1 cellular context compared by ENCODE assay signal in the genomic region with DNA sequence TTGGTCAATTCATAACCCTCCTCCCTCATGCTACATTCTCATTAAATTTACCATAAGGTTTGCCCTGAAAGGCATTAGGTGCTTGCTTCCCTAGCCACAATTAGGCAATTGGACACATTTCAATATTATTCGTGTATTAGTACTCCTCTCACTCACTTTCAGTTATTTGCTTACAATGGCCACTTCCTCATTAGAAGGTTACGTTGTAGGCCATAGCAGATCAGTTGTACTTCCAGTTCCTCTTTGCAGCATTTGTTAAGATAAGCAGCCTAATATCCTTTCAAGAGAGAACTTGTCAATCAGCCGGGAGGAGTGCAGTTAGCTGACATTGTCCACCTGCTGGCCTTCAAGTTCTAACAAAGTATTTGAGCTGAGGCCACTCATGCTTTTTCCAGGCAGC.
TF ChIP-seq lines count a peak whose summit lies in the region.

No MANE protein-coding gene starts in this region.

TF ChIP-seq in GM12878, 131 proteins besides CTCF, POLR2A, EP300 and RAD21 (continued from another document):
- TF ChIP-seq NRF1 (conservative IDR thresholded peaks at IDR 0.05; ENCODE audit: low read depth, low read length) (no peak), KDM1A (IDR thresholded peaks at IDR 0.05; ENCODE audit: borderline replicate concordance) (no peak), USF2 (IDR thresholded peaks at IDR 0.05; ENCODE audit: borderline replicate concordance, low read depth, low read length) (no peak), EGR1 (IDR thresholded peaks at IDR 0.05; ENCODE audit: borderline replicate concordance in 1 of 2, low read depth in 2 of 2, low read length in 2 of 2) (no peak), ZNF24 (IDR thresholded peaks at IDR 0.05) (0 out of 2 replicates have a peak, but pooled peaks have one; percentile 11), POLR2AphosphoS2 (IDR thresholded peaks at IDR 0.05; ENCODE audit: low read depth, low read length) (no peak), MYC (IDR thresholded peaks at IDR 0.05; ENCODE audit: insufficient read depth, insufficient read length, insufficient replicate concordance, low read length, severe bottlenecking) (no peak), SPI1 (IDR thresholded peaks at IDR 0.05; ENCODE audit: borderline replicate concordance, insufficient read depth, low read depth, low read length) (peak; percentile 97), MAX (IDR thresholded peaks at IDR 0.05; ENCODE audit: low read depth, low read length) (no peak), CHD1 (IDR thresholded peaks at IDR 0.05; ENCODE audit: low read depth, low read length) (no peak), HDGF (IDR thresholded peaks at IDR 0.05) (no peak), LARP7 (IDR thresholded peaks at IDR 0.05) (no peak), NR2C1 (IDR thresholded peaks at IDR 0.05) (no peak), CUX1 (IDR thresholded peaks at IDR 0.05; ENCODE audit: insufficient replicate concordance, low read depth, low read length) (no peak), FOXM1 (IDR thresholded peaks at IDR 0.05; ENCODE audit: low read depth, low read length) (no peak), NFYA (IDR thresholded peaks at IDR 0.05; ENCODE audit: borderline replicate concordance, low read depth, low read length) (no peak), SP1 (IDR thresholded peaks at IDR 0.05; ENCODE audit: low read depth, low read length) (no peak), EZH2 (IDR thresholded peaks at IDR 0.05; ENCODE audit: borderline replicate concordance, control insufficient read depth, low read depth, low read length) (no peak)
TF ChIP-seq in GM12878: peak in this region for 22.
